Comparison of ENCODE assay signal across 8 cellular contexts in genomic region chr9:132161743-132162187, GRCh38. TPM values are rescaled to one million over a fixed set of nuclear protein-coding genes. Genes with fewer than 3 reads are reported as not detected.
DNase-seq lines count a peak whose midpoint lies in the region; ATAC-seq, FAIRE-seq and TF ChIP-seq lines count a peak whose summit lies in the region.

Gene NTNG2, plus strand, starts transcription at chr9:132162058. Its CDS starts 4,774 bp downstream, at chr9:132166832.

- CTCF ChIA-PET in activated CD8-positive, alpha-beta memory T cell treated with anti-CD3 and anti-CD28 coated beads, Interleukin-2, amount 10 ng/mL, durations not matched to agents 7 days and 5 days (lab: Charles Lee) = interaction anchor here (1.0 to 1.7 kb wide), 4 partner anchors 8 to 406 kb away, joined by 3 to 7 read pairs (median 5); no protein-coding TSS in a partner anchor
- CTCF ChIA-PET in K562 (lab: Yijun Ruan, JAX; ENCODE audit: low intra/inter-chr PET ratio) = interaction anchor here (0.7 kb wide), 1 partner anchor 338 kb away, joined by 4 read pairs; no protein-coding TSS in a partner anchor

- H3K4me1 ChIP-seq in K562 (replicated peaks in 1 of 2; ENCODE audit: control insufficient read depth in 2 of 2, insufficient read depth in 2 of 2, low read length in 2 of 2) = peaks cover 0 to 32% of the 10 kb centered on the region in 2 experiments; a peak in 2 of 5 replicates
- H3K4me1 ChIP-seq in lung (ENCODE audit: control insufficient read depth in 2 of 2, insufficient read depth in 2 of 2, low read length in 2 of 2) = peaks cover 7 to 8% of the 10 kb centered on the region in 2 donors
- peaks cover 0 to 50% (median 38%) of the 10 kb centered on the region in 4 donors for H3K4me1 ChIP-seq in tibial artery

- H3K4me3 Mint-ChIP-seq in activated CD8-positive, alpha-beta memory T cell treated with anti-CD3 and anti-CD28 coated beads, Interleukin-2, amount 10 ng/mL, durations not matched to agents 7 days and 5 days = peak within 1 kb of the TSS; percentile 93

- no TSS peak for BruUV-seq in K562 (replicated peaks; lab: Mats Ljungman, UMichigan)

- TF ChIP-seq CTCF in K562 (IDR thresholded peaks at IDR 0.05 in 2 of 3, conservative IDR thresholded peaks at IDR 0.05 in 1 of 3; ENCODE audit: insufficient read depth in 2 of 3, low read depth in 1 of 3, low read length in 3 of 3) = no peak
- no peak for TF ChIP-seq CTCF in lung (IDR thresholded peaks at IDR 0.05; ENCODE audit: control extremely low read depth, extremely low read depth)
- no peak for TF ChIP-seq CTCF in tibial artery (IDR thresholded peaks at IDR 0.05)
- TF ChIP-seq CTCF in D721Med (IDR thresholded peaks at IDR 0.05; ENCODE audit: insufficient read depth, missing control alignments) = no peak

- no peak for TF ChIP-seq POLR2A in K562 (conservative IDR thresholded peaks at IDR 0.05)

- TF ChIP-seq EP300 in K562 (IDR thresholded peaks at IDR 0.05; ENCODE audit: low read length) = no peak

- H3K4me2 ChIP-seq in K562 (ENCODE audit: insufficient read depth, low read length) = no peak within 1 kb of the TSS

- H4K20me1 ChIP-seq in K562 (replicated peaks; ENCODE audit: control insufficient read depth, insufficient read depth, low read length) = peaks cover 11% of the 10 kb centered on the region

- intact Hi-C loops in K562 (cut with micrococcal nuclease) (no loop called here), tibial artery (cut with DNase I; ENCODE audit: low total_unique reads) (no loop called here)

- H3K4me3 ChIP-seq in K562 (no peak within 1 kb of the TSS), lung (peak within 1 kb of the TSS; percentile 64), tibial artery (peak within 1 kb of the TSS; percentile 62 to 77)

- in situ Hi-C loops in K562 (cut with MboI) = no loop called here

- H3K4me1 Mint-ChIP-seq in activated CD8-positive, alpha-beta memory T cell treated with anti-CD3 and anti-CD28 coated beads, Interleukin-2, amount 10 ng/mL, durations not matched to agents 7 days and 5 days = peaks cover 14% of the 10 kb centered on the region

- peaks cover 69% of the 10 kb centered on the region for H3K27me3 Mint-ChIP-seq in activated CD8-positive, alpha-beta memory T cell treated with anti-CD3 and anti-CD28 coated beads, Interleukin-2, amount 10 ng/mL, durations not matched to agents 7 days and 5 days

- H3K79me2 ChIP-seq in K562 (ENCODE audit: control insufficient read depth, insufficient read depth, low read length) = no peaks in the 10 kb centered on the region

- H3K27me3 ChIP-seq in K562 (ENCODE audit: control insufficient read depth in 2 of 2, insufficient read depth in 2 of 2, low read length in 2 of 2) = peaks cover 38 to 80% of the 10 kb centered on the region in 2 experiments
- H3K27me3 ChIP-seq in lung (ENCODE audit: control insufficient read depth, insufficient read depth) = no peaks in the 10 kb centered on the region
- H3K27me3 ChIP-seq in tibial artery = peaks cover 4 to 93% of the 10 kb centered on the region in 2 donors

- no peaks in the 10 kb centered on the region for H3K9me3 ChIP-seq in K562 (replicated peaks; ENCODE audit: control insufficient read depth, insufficient read depth, low read depth, low read length)
- H3K9me3 ChIP-seq in lung (ENCODE audit: control insufficient read depth in 2 of 2, insufficient read depth in 1 of 2, low read length in 1 of 2) = no peaks in the 10 kb centered on the region
- no peaks in the 10 kb centered on the region for H3K9me3 ChIP-seq in tibial artery

- FAIRE-seq in K562 (lab: Jason Lieb, UNC) (no peak), D721Med (lab: Jason Lieb, UNC) (no peak)

- 9% methylated on average over 37 of the region's 67 CpGs for WGBS in K562 (ENCODE audit: insufficient coverage, low coverage, missing lambda C conversion rate)
- 1% methylated on average over 56 to 67 of the region's 67 CpGs for WGBS in lung, 2 donors

- H3K27ac ChIP-seq in K562 (ENCODE audit: extremely low read depth, low read depth, low read length) (no peak within 1 kb of the TSS), lung (ENCODE audit: low read depth in 1 of 2, low read length in 1 of 2) (no peak within 1 kb of the TSS), tibial artery (no peak within 1 kb of the TSS)

- H3K9ac ChIP-seq in K562 (ENCODE audit: insufficient read depth in 1 of 2, low read depth in 2 of 2, low read length in 2 of 2) = no peak within 1 kb of the TSS

- H3K36me3 ChIP-seq in K562 (ENCODE audit: control insufficient read depth, insufficient read depth, low read length) (no peaks in the 10 kb centered on the region), lung (ENCODE audit: control insufficient read depth in 2 of 2, insufficient read depth in 2 of 2, low read length in 2 of 2) (no peaks in the 10 kb centered on the region), tibial artery (no peaks in the 10 kb centered on the region)

- POLR2A ChIA-PET in K562 (lab: Yijun Ruan, JAX) = no interaction called here

- no peak for DNase-seq in activated CD8-positive, alpha-beta memory T cell treated with anti-CD3 and anti-CD28 coated beads, Interleukin-2, amount 10 ng/mL, durations not matched to agents 7 days and 5 days
- no peak for DNase-seq in activated CD8-positive, alpha-beta memory T cell treated with anti-CD3 and anti-CD28 coated beads, Interleukin-2, amount 50 U/mL, for 48 hours
- DNase-seq in K562 (ENCODE audit: extremely low read depth in 1 of 4, low spot score in 3 of 4) = peak in 2 of 4 experiments; percentile 35 to 41
- no peak for DNase-seq in lung (ENCODE audit: low spot score)
- no peak for DNase-seq in tibial artery
- no peak for DNase-seq in D721Med (ENCODE audit: insufficient read length, low spot score)
- no peak for DNase-seq in NCI-H524 treated with DMSO at 0.1 percent for 48 hours (lab: John Stamatoyannopoulos, UW)

- no peak for TF ChIP-seq RAD21 in K562 (CRISPR knock-in tag; conservative IDR thresholded peaks at IDR 0.05 in 1 of 2, IDR thresholded peaks at IDR 0.05 in 1 of 2)

- H3K9me3 Mint-ChIP-seq in activated CD8-positive, alpha-beta memory T cell treated with anti-CD3 and anti-CD28 coated beads, Interleukin-2, amount 10 ng/mL, durations not matched to agents 7 days and 5 days (ENCODE audit: low read depth) = no peaks in the 10 kb centered on the region

- H3K9me1 ChIP-seq in K562 (ENCODE audit: control insufficient read depth, insufficient read depth, low read length) = no peaks in the 10 kb centered on the region

- peak within 1 kb of the TSS; percentile 87 for H3K27ac Mint-ChIP-seq in activated CD8-positive, alpha-beta memory T cell treated with anti-CD3 and anti-CD28 coated beads, Interleukin-2, amount 10 ng/mL, durations not matched to agents 7 days and 5 days

- ATAC-seq in activated CD8-positive, alpha-beta memory T cell treated with anti-CD3 and anti-CD28 coated beads, Interleukin-2, amount 10 ng/mL, durations not matched to agents 7 days and 5 days = no peak
- ATAC-seq in K562 (no peak), lung (ENCODE audit: insufficient read depth, low FRiP score) (no peak), HG02981 (IDR thresholded peaks at IDR 0.05; ENCODE audit: unreplicated experiment) (no peak)

- peaks cover 3% of the 10 kb centered on the region for H3K36me3 Mint-ChIP-seq in activated CD8-positive, alpha-beta memory T cell treated with anti-CD3 and anti-CD28 coated beads, Interleukin-2, amount 10 ng/mL, durations not matched to agents 7 days and 5 days

- H2AFZ ChIP-seq in K562 (ENCODE audit: low read depth, low read length) = no peak within 1 kb of the TSS

TF ChIP-seq in K562, 482 proteins besides CTCF, POLR2A, EP300 and RAD21:
- TF ChIP-seq, protein P1, sequence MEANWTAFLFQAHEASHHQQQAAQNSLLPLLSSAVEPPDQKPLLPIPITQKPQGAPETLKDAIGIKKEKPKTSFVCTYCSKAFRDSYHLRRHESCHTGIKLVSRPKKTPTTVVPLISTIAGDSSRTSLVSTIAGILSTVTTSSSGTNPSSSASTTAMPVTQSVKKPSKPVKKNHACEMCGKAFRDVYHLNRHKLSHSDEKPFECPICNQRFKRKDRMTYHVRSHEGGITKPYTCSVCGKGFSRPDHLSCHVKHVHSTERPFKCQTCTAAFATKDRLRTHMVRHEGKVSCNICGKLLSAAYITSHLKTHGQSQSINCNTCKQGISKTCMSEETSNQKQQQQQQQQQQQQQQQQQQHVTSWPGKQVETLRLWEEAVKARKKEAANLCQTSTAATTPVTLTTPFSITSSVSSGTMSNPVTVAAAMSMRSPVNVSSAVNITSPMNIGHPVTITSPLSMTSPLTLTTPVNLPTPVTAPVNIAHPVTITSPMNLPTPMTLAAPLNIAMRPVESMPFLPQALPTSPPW (CRISPR knock-in tag; IDR thresholded peaks at IDR 0.05) = peak; percentile 67; the same call in 1 of the 2 replicates
- TF ChIP-seq FOXJ2 (tag; IDR thresholded peaks at IDR 0.05) = no peak
- TF ChIP-seq PTRF (tag; IDR thresholded peaks at IDR 0.05) = no peak
- TF ChIP-seq, protein P2, sequence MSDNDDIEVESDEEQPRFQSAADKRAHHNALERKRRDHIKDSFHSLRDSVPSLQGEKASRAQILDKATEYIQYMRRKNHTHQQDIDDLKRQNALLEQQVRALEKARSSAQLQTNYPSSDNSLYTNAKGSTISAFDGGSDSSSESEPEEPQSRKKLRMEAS (CRISPR knock-in tag; IDR thresholded peaks at IDR 0.05) = no peak
TF ChIP-seq in K562: peak in this region for 1.

RNA-seq across cellular contexts. Expression of gene NTNG2, which starts in this region (rescaled TPM):
- total RNA-seq in activated CD8-positive, alpha-beta memory T cell treated with anti-CD3 and anti-CD28 coated beads, Interleukin-2, amount 10 ng/mL, durations not matched to agents 7 days and 5 days = 10 to 100 TPM in 1 of 2 experiments, 1 to 10 TPM in 1; 7.9 to 14.5 TPM
- 0.65 TPM in 1 of 2 replicates, not detected in the other for total RNA-seq in K562 (2011; cell fraction: chromatin; rRNA removed; ENCODE audit: low replicate concordance)
- total RNA-seq in K562 (2011; cell fraction: nucleolus; rRNA removed) = 0.13 and 0.67 TPM in 2 replicates
- 0.07 and 2.3 TPM in 2 replicates for total RNA-seq in K562 (2011; cell fraction: nucleoplasm; rRNA removed)
- total RNA-seq in K562 (2014; rRNA removed) (not detected in 2 replicates), K562 (2014; rRNA removed; fragmentation: Illumina TruSeq; extraction: Trizol) (not detected in 2 replicates), K562 (2015; rRNA removed; fragmentation: Illumina TruSeq; extraction: Trizol) (not detected in 2 replicates), K562 (2021) (0.09 and 0.42 TPM in 2 replicates), lung (1 to 10 TPM; 2.2 to 4.4 TPM)
- polyA plus RNA-seq in K562 (2011; rRNA removed) (0.11 TPM in 1 of 2 replicates, not detected in the other), K562 (2014; fragmentation: Illumina TruSeq; extraction: Trizol) (not detected in 2 replicates), K562 (2014; fragmentation: Nextera tagmentation; extraction: Ambion mirVana) (not detected), K562 (2014; rRNA removed) (0.01 TPM in 1 of 2 replicates, not detected in the other), lung (1 to 10 TPM; 2.2 to 2.8 TPM)
- polyA plus RNA-seq in K562 (2011; cell fraction: cytosol; rRNA removed) = 0.19 and 2.2 TPM in 2 replicates
- 0.03 and 0.30 TPM in 2 replicates for polyA plus RNA-seq in K562 (2011; cell fraction: nucleus; rRNA removed)
- 0.11 and 0.25 TPM in 2 replicates for polyA plus RNA-seq in K562 (2012)
- polyA minus RNA-seq in K562 (2011; rRNA and poly(A)+ RNA removed) = not detected in 2 replicates
- polyA minus RNA-seq in K562 (2011; cell fraction: cytosol; rRNA and poly(A)+ RNA removed) = not detected in 2 replicates
- polyA minus RNA-seq in K562 (2011; cell fraction: nucleus; rRNA and poly(A)+ RNA removed) = 0.40 TPM in 1 of 2 replicates, not detected in the other
